In genomic region chr13:111314852-111315251, GRCh38 we compare ENCODE assay signal across 17 cellular contexts. TPM values are rescaled to one million over a fixed set of nuclear protein-coding genes. Genes with fewer than 3 reads are reported as not detected.
DNase-seq lines count a peak whose midpoint lies in the region; ATAC-seq and TF ChIP-seq lines count a peak whose summit lies in the region.
"Had no signal": no experiment of that assay in that cellular context is flagged by ENCODE, and none has a peak within 500 bp of the region (broad histone marks: within the 10 kb centered on the region; RNA-seq: fewer than 3 reads in every experiment).

No MANE protein-coding gene starts in this region.

- H2BK15ac ChIP-seq in IMR-90 (ENCODE audit: low read depth, low read length), result no peak overlapping the region

- TF ChIP-seq EP300 in gastroesophageal sphincter (IDR thresholded peaks at IDR 0.05), result no peak

- no peak overlapping the region for H2BK5ac ChIP-seq in IMR-90 (ENCODE audit: low read depth, low read length, poor library complexity, severe bottlenecking)

- no peak overlapping the region for H4K91ac ChIP-seq in IMR-90 (ENCODE audit: insufficient read depth, low read depth, low read length)

- no peak overlapping the region for H4K8ac ChIP-seq in IMR-90 (ENCODE audit: low read depth in 2 of 2, low read length in 2 of 2)

- H3K27me3 ChIP-seq in IMR-90 (ENCODE audit: control insufficient read depth, insufficient read depth, low read length) (no peaks in the 10 kb centered on the region), foreskin keratinocyte (no peaks in the 10 kb centered on the region), gastroesophageal sphincter (no peaks in the 10 kb centered on the region)
- H3K27me3 ChIP-seq: BLaER1 treated with 17β-estradiol and CSF1 and Interleukin-3, amounts not matched to agents 10 nM and 100 nM had no signal

- H2BK120ac ChIP-seq in IMR-90 (ENCODE audit: low read depth, low read length), result no peak overlapping the region

- H3K9me3 ChIP-seq in IMR-90 (ENCODE audit: control insufficient read depth, insufficient read depth, low read length), result peaks cover 11% of the 10 kb centered on the region
- H3K9me3 ChIP-seq in gastroesophageal sphincter, result peaks cover 0 to 11% (median 0%) of the 10 kb centered on the region in 3 donors

- intact Hi-C loops in IMR-90 (cut with micrococcal nuclease), result no loop called here

- no peak overlapping the region for H3K4me3 ChIP-seq in IMR-90 (ENCODE audit: insufficient read depth, low read depth, low read length)
- H3K4me3 ChIP-seq in gastroesophageal sphincter, result no peak overlapping the region
- H3K4me3 ChIP-seq: BLaER1 treated with 17β-estradiol and CSF1 and Interleukin-3, amounts not matched to agents 10 nM and 100 nM had no signal

- H4K5ac ChIP-seq in IMR-90 (ENCODE audit: low read depth, low read length), result no peak overlapping the region

- POLR2A ChIA-PET in IMR-90 (lab: Charles Lee; ENCODE audit: unreplicated experiment), result no interaction called here

- H3K27ac ChIP-seq in IMR-90 (ENCODE audit: insufficient read depth, low read length), result no peak overlapping the region
- H3K27ac ChIP-seq in foreskin keratinocyte, result no peak overlapping the region
- H3K27ac ChIP-seq in gastroesophageal sphincter, result no peak overlapping the region
- H3K27ac ChIP-seq: BLaER1 treated with 17β-estradiol and CSF1 and Interleukin-3, amounts not matched to agents 10 nM and 100 nM had no signal

- no CpG with 5 or more reads among the region's 6 CpGs for WGBS in IMR-90 (ENCODE audit: extremely low coverage in 2 of 2, insufficient read length in 1 of 2), 2 experiments
- WGBS in gastroesophageal sphincter (ENCODE audit: low coverage in 1 of 2), 2 donors, result 57 to 80% methylated on average over 3 to 6 of the region's 6 CpGs

- TF ChIP-seq CTCF in IMR-90 (conservative IDR thresholded peaks at IDR 0.05; ENCODE audit: low read depth, low read length) (no peak), foreskin keratinocyte (conservative IDR thresholded peaks at IDR 0.05) (no peak), gastroesophageal sphincter (IDR thresholded peaks at IDR 0.05) (no peak)

- H3K23ac ChIP-seq in IMR-90 (ENCODE audit: low read depth, low read length), result no peak overlapping the region

- no peak overlapping the region for H3K56ac ChIP-seq in IMR-90 (ENCODE audit: extremely low read depth, insufficient read depth, low read length)

- peaks cover 12 to 15% of the 10 kb centered on the region in 2 experiments; a peak in 3 of 4 replicates for H3K79me1 ChIP-seq in IMR-90 (ENCODE audit: low read depth in 1 of 2, low read length in 2 of 2)

- H3K4me2 ChIP-seq in IMR-90 (ENCODE audit: low read depth, low read length), result no peak overlapping the region
- H3K4me2 ChIP-seq: BLaER1 treated with 17β-estradiol and CSF1 and Interleukin-3, amounts not matched to agents 10 nM and 100 nM had no signal

- no peaks in the 10 kb centered on the region for H3K9me1 ChIP-seq in IMR-90 (ENCODE audit: insufficient read depth, low read length)

- H3K14ac ChIP-seq in IMR-90 (replicated peaks; ENCODE audit: low read depth, low read length), result no peak overlapping the region

- H3K36me3 ChIP-seq in IMR-90 (ENCODE audit: control insufficient read depth, insufficient read depth, low read length) (peaks cover 5% of the 10 kb centered on the region; the same call in 1 of the 2 replicates), gastroesophageal sphincter (peaks cover 0 to 26% of the 10 kb centered on the region in 2 donors)

- CTCF ChIA-PET in IMR-90 (lab: Yijun Ruan, JAX), result no interaction called here

- H2BK20ac ChIP-seq in IMR-90 (ENCODE audit: low read depth, low read length), result no peak overlapping the region

- in situ Hi-C loops in IMR-90 (cut with MboI; ENCODE audit: low sequenced_read_pairs), result no loop called here

- dilution Hi-C loops in IMR-90 (cut with HindIII; ENCODE audit: low sequenced_read_pairs, unreplicated experiment), result no loop called here

- no TSS peak for BruUV-seq in IMR-90 (replicated peaks; lab: Mats Ljungman, UMichigan)

- no peaks in the 10 kb centered on the region for H4K20me1 ChIP-seq in IMR-90 (ENCODE audit: insufficient read depth, low read length)

- H3K4me1 ChIP-seq in IMR-90 (ENCODE audit: control insufficient read depth, insufficient read depth, low read length), result peaks cover 4% of the 10 kb centered on the region; the same call in 1 of the 2 replicates
- no peaks in the 10 kb centered on the region for H3K4me1 ChIP-seq in foreskin keratinocyte
- no peaks in the 10 kb centered on the region for H3K4me1 ChIP-seq in gastroesophageal sphincter
- H3K4me1 ChIP-seq: BLaER1 treated with 17β-estradiol and CSF1 and Interleukin-3, amounts not matched to agents 10 nM and 100 nM had no signal

- ATAC-seq in IMR-90 (ENCODE audit: low read depth) (peak; percentile 18; the same call in 1 of the 2 replicates), foreskin keratinocyte (peak; percentile 20), GM21381 (IDR thresholded peaks at IDR 0.05; ENCODE audit: unreplicated experiment) (no peak), gastroesophageal sphincter (no peak)

- DNase-seq in EH (ENCODE audit: low read depth) (peak; percentile 52), IMR-90 (peak; percentile 49), foreskin keratinocyte (peak in 1 of 2 donors; percentile 35), activated T-cell treated with anti-CD3 and anti-CD28 coated beads for 4 hours (no peak), A172 (ENCODE audit: low spot score) (no peak)
- DNase-seq: DMS79 treated with DMSO at 0.1 percent for 48 hours, GF-D8, KG1, NCI-H1694 treated with DMSO at 0.1 percent for 48 hours, NCI-H510A treated with DMSO at 0.1 percent for 48 hours, NCI-H82, OCI-M1, SHP77 treated with DMSO at 0.1 percent for 48 hours, T-cell had no signal

- H3K4ac ChIP-seq in IMR-90 (ENCODE audit: low read depth, low read length), result no peak overlapping the region

- no peak overlapping the region for H2AK9ac ChIP-seq in IMR-90 (replicated peaks; ENCODE audit: low read depth, low read length, poor library complexity)

- TF ChIP-seq POLR2A in IMR-90 (IDR thresholded peaks at IDR 0.05; ENCODE audit: low read depth, low read length) (no peak), gastroesophageal sphincter (IDR thresholded peaks at IDR 0.05) (no peak)

- no peak overlapping the region for H2AK5ac ChIP-seq in IMR-90 (ENCODE audit: low read depth, low read length)

- H2AFZ ChIP-seq in IMR-90 (replicated peaks; ENCODE audit: low read length, poor library complexity), result no peak overlapping the region

- H3K9ac ChIP-seq in IMR-90 (ENCODE audit: low read depth, low read length), result no peak overlapping the region
- H3K9ac ChIP-seq: BLaER1 treated with 17β-estradiol and CSF1 and Interleukin-3, amounts not matched to agents 10 nM and 100 nM had no signal

- no peak for TF ChIP-seq RAD21 in IMR-90 (IDR thresholded peaks at IDR 0.05; ENCODE audit: low read length)

- no peak overlapping the region for H3K18ac ChIP-seq in IMR-90 (ENCODE audit: low read depth, low read length)

TF ChIP-seq in IMR-90, 13 proteins besides CTCF, POLR2A, EP300 and RAD21:
- TF ChIP-seq SMC3 (IDR thresholded peaks at IDR 0.05; ENCODE audit: low read depth, low read length) (no peak), MAFK (IDR thresholded peaks at IDR 0.05; ENCODE audit: low read depth, low read length) (no peak), BHLHE40 (IDR thresholded peaks at IDR 0.05; ENCODE audit: low read depth, low read length) (no peak)

RNA-seq across cellular contexts. Expression of gene TEX29, which starts 5.6 kb away (rescaled TPM):
- total RNA-seq in IMR-90 (2012; rRNA removed) (not detected in 2 replicates), foreskin keratinocyte (not detected in 2 replicates), gastroesophageal sphincter (1 to 10 TPM in 1 of 4 donors, not detected in 3; 1.9 TPM)
- polyA plus RNA-seq in IMR-90 (2012; rRNA removed) (0.29 and 0.46 TPM in 2 replicates), foreskin keratinocyte (0.12 and 0.13 TPM in 2 replicates)
- 0.21 and 0.24 TPM in 2 replicates for polyA plus RNA-seq in IMR-90 (2012; cell fraction: cytosol; rRNA removed)
- polyA plus RNA-seq in IMR-90 (2012; cell fraction: nucleus; rRNA removed; ENCODE audit: low replicate concordance), result 0.18 and 1.1 TPM in 2 replicates
- not detected in 2 replicates for total RNA-seq in A172 (2014; rRNA removed; shearing (Covaris generic))

Comparison
In these comparisons a context has a peak if more than half of its experiments do, and no peak if none do; other contexts are left out.
1. DNase-seq: peak in EH (single experiment) and IMR-90 (single experiment); none in activated T-cell treated with anti-CD3 and anti-CD28 coated beads for 4 hours (single experiment) and A172 (single experiment).
2. ATAC-seq: peak in IMR-90 (single experiment) and foreskin keratinocyte (single experiment); none in GM21381 (single experiment) and gastroesophageal sphincter (single experiment).